Comparison of ENCODE assay signal across 7 cellular contexts in genomic region chr2:317501-318424, GRCh38. TPM values are rescaled to one million over a fixed set of nuclear protein-coding genes. Genes with fewer than 3 reads are reported as not detected.
DNase-seq lines count a peak whose midpoint lies in the region; ATAC-seq and TF ChIP-seq lines count a peak whose summit lies in the region.

No MANE protein-coding gene starts in this region.

- peak overlapping the region; percentile 76 for H3K4me3 Mint-ChIP-seq in central memory CD8-positive, alpha-beta T cell

- TF ChIP-seq POLR2A in NB4 (IDR thresholded peaks at IDR 0.05; ENCODE audit: extremely low read depth, insufficient read length) (no peak), suprapubic skin (IDR thresholded peaks at IDR 0.05) (no peak)

- peaks cover 3% of the 10 kb centered on the region for H3K27me3 ChIP-seq in suprapubic skin

- 72% methylated on average over 27 of the region's 27 CpGs for WGBS in suprapubic skin

- no peaks in the 10 kb centered on the region for H3K36me3 ChIP-seq in suprapubic skin

- ATAC-seq in GM19463 (IDR thresholded peaks at IDR 0.05; ENCODE audit: unreplicated experiment) (peak; percentile 63), HG02571 (IDR thresholded peaks at IDR 0.05; ENCODE audit: unreplicated experiment) (no peak)
- ATAC-seq in central memory CD8-positive, alpha-beta T cell (replicated peaks; ENCODE audit: extremely low read depth, poor library complexity, severe bottlenecking): peak; percentile 87

- no peak for TF ChIP-seq EP300 in suprapubic skin (IDR thresholded peaks at IDR 0.05)

- H3K27me3 Mint-ChIP-seq in central memory CD8-positive, alpha-beta T cell: no peaks in the 10 kb centered on the region

- no peaks in the 10 kb centered on the region for H3K9me3 Mint-ChIP-seq in central memory CD8-positive, alpha-beta T cell

- peaks cover 3% of the 10 kb centered on the region for H3K36me3 Mint-ChIP-seq in central memory CD8-positive, alpha-beta T cell (ENCODE audit: insufficient read depth)

- TF ChIP-seq CTCF in NB4 (IDR thresholded peaks at IDR 0.05; ENCODE audit: low read depth, low read length) (no peak), suprapubic skin (IDR thresholded peaks at IDR 0.05) (no peak)

- H3K4me1 Mint-ChIP-seq in central memory CD8-positive, alpha-beta T cell: peaks cover 29% of the 10 kb centered on the region

- H3K4me3 ChIP-seq in NB4 (ENCODE audit: low read depth, low read length): no peak overlapping the region
- H3K4me3 ChIP-seq in skeletal muscle cell (ENCODE audit: low read depth, low read length): peak overlapping the region; percentile 6
- no peak overlapping the region for H3K4me3 ChIP-seq in suprapubic skin

- no peak overlapping the region for H3K27ac ChIP-seq in suprapubic skin

- H3K9me3 ChIP-seq in suprapubic skin: no peaks in the 10 kb centered on the region

- H3K27ac Mint-ChIP-seq in central memory CD8-positive, alpha-beta T cell (ENCODE audit: low read depth): peak overlapping the region; percentile 91

- no peaks in the 10 kb centered on the region for H3K4me1 ChIP-seq in suprapubic skin

- DNase-seq in NB4 (ENCODE audit: low read depth) (peak; percentile 86), skeletal muscle cell (ENCODE audit: low read depth) (peak; percentile 36), T1000 (lab: John Stamatoyannopoulos, UW) (no peak), suprapubic skin (ENCODE audit: low spot score in 2 of 2) (no peak)
- DNase-seq in central memory CD8-positive, alpha-beta T cell (ENCODE audit: low spot score in 2 of 2): no peak

RNA-seq across cellular contexts. Expression of gene ALKAL2, which starts 29.9 kb away (rescaled TPM):
- 10 to 100 TPM in 1 of 4 donors, 1 to 10 TPM in 3; 4.0 to 11.0 (median 7.1) TPM for total RNA-seq in suprapubic skin

RNA-seq across cellular contexts. Expression of gene ACP1, which starts 53.0 kb away (rescaled TPM):
- 10 to 100 TPM; 72.4 to 90.8 (median 73.0) TPM for total RNA-seq in suprapubic skin

RNA-seq across cellular contexts. Expression of gene SH3YL1, which starts 53.9 kb away (rescaled TPM):
- 100 to 1,000 TPM; 104 to 119 (median 118) TPM for total RNA-seq in suprapubic skin

Comparison
In these comparisons a context has a peak if more than half of its experiments do, and no peak if none do; other contexts are left out.
1. DNase-seq: peak in NB4 (single experiment) and skeletal muscle cell (single experiment); none in central memory CD8-positive, alpha-beta T cell (0 of 2), T1000 (single experiment) and suprapubic skin (0 of 2).